In the genomic region with DNA sequence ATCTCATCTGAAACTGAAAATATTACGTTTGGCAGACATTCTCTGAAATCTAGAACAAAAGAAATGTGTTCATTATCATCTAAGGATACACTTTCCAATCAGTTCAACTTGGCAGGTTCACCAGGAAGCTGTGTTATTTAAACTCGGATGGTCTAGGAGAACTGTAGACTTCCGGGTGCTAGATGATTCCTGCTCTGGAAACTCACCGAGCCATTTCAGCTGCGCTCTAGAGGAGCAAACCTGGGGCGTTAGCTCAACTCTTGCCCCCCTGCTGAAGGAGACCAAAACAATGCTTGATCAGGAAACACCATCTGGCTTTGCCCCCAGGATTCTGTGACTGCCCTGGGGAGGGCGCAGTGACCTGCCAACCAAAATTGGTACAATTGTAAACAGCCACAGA, we compare ENCODE assay signal across 1 cellular context.
TF ChIP-seq lines count a peak whose summit lies in the region.

No MANE protein-coding gene starts in this region.

TF ChIP-seq in H1, 55 proteins besides CTCF, POLR2A, EP300 and RAD21:
- TF ChIP-seq TBP (IDR thresholded peaks at IDR 0.05; ENCODE audit: low read depth, low read length) (no peak), BACH1 (IDR thresholded peaks at IDR 0.05; ENCODE audit: low read length) (no peak), PHF8 (conservative IDR thresholded peaks at IDR 0.05; ENCODE audit: low read depth, low read length) (no peak), RBBP5 (IDR thresholded peaks at IDR 0.05; ENCODE audit: borderline replicate concordance, low read depth, low read length) (no peak), SP4 (IDR thresholded peaks at IDR 0.05; ENCODE audit: low read length) (no peak), BCL11A (IDR thresholded peaks at IDR 0.05; ENCODE audit: low read depth in 2 of 2, low read length in 2 of 2) (no peak), SIX5 (IDR thresholded peaks at IDR 0.05; ENCODE audit: low read depth, low read length) (no peak), FOSL1 (IDR thresholded peaks at IDR 0.05; ENCODE audit: insufficient read depth, low read depth, low read length) (no peak), KDM5A (IDR thresholded peaks at IDR 0.05; ENCODE audit: low read length) (no peak), KDM4A (IDR thresholded peaks at IDR 0.05; ENCODE audit: low read depth, low read length, severe bottlenecking) (no peak), NANOG (IDR thresholded peaks at IDR 0.05; ENCODE audit: insufficient read depth, low read depth, low read length, poor library complexity, severe bottlenecking) (no peak), ASH2L (IDR thresholded peaks at IDR 0.05; ENCODE audit: low read length) (no peak), KDM1A (IDR thresholded peaks at IDR 0.05; ENCODE audit: borderline replicate concordance, low read length) (no peak), CEBPB (IDR thresholded peaks at IDR 0.05; ENCODE audit: low read depth, low read length) (no peak), CBX8 (IDR thresholded peaks at IDR 0.05; ENCODE audit: borderline replicate concordance, low read depth, low read length) (no peak), HDAC2 (IDR thresholded peaks at IDR 0.05; ENCODE audit: borderline replicate concordance in 1 of 2, low read depth in 2 of 2, low read length in 2 of 2) (no peak)
- TF ChIP-seq, protein P1, sequence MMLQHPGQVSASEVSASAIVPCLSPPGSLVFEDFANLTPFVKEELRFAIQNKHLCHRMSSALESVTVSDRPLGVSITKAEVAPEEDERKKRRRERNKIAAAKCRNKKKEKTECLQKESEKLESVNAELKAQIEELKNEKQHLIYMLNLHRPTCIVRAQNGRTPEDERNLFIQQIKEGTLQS (IDR thresholded peaks at IDR 0.05; ENCODE audit: insufficient read depth, low read depth, low read length) = no peak
